ENCODE assay signal across 22 cellular contexts in genomic region chr14:95321693-95322455, GRCh38. TPM values are rescaled to one million over a fixed set of nuclear protein-coding genes. Genes with fewer than 3 reads are reported as not detected.
DNase-seq lines count a peak whose midpoint lies in the region; ATAC-seq, FAIRE-seq and TF ChIP-seq lines count a peak whose summit lies in the region.
"Had no signal": no experiment of that assay in that cellular context is flagged by ENCODE, and none has a peak within 500 bp of the region (broad histone marks: within the 10 kb centered on the region; RNA-seq: fewer than 3 reads in every experiment).

No MANE protein-coding gene starts in this region.

- no peak for DNase-seq in A549 (ENCODE audit: low read depth in 1 of 2, low spot score in 1 of 2)
- peak in 1 of 2 experiments; percentile 48 for DNase-seq in PC-9
- no peak for DNase-seq in H1 (ENCODE audit: low read depth in 1 of 2, low spot score in 2 of 2)
- DNase-seq in activated T-cell treated with anti-CD3 and anti-CD28 coated beads, Interleukin-2, amount 50 U/mL, for 24 hours, result no peak
- no peak for DNase-seq in MG63
- DNase-seq in lower leg skin (ENCODE audit: low spot score in 2 of 2), result no peak
- DNase-seq: ACHN; activated CD4-positive, alpha-beta T cell treated with anti-CD3 and anti-CD28 coated beads, Interleukin-2, amount 50 U/mL, for 4 hours; activated naive CD4-positive, alpha-beta T cell; anterior cingulate cortex; CD4-positive, CD25-positive, alpha-beta regulatory T cell; DMS79 treated with DMSO at 0.1 percent for 48 hours; endodermal cell; heart right ventricle; HFFc6; KBM-7; NCI-H524 treated with DMSO at 0.1 percent for 48 hours; stimulated activated CD8-positive, alpha-beta memory T cell treated with anti-CD3 and anti-CD28 coated beads, Interleukin-4, amount 100 ng/mL, for 48 hours had no signal

- intact Hi-C loops in PC-9 (cut with micrococcal nuclease; ENCODE audit: unreplicated experiment) (no loop called here), lower leg skin (cut with DNase I; ENCODE audit: low total_unique reads) (no loop called here)

- TF ChIP-seq POLR2A in A549 (IDR thresholded peaks at IDR 0.05; ENCODE audit: low read length) (no peak), H1 (IDR thresholded peaks at IDR 0.05; ENCODE audit: control extremely low read depth in 1 of 2, low read depth in 2 of 2, low read length in 2 of 2) (no peak), lower leg skin (IDR thresholded peaks at IDR 0.05) (no peak), gastroesophageal sphincter (IDR thresholded peaks at IDR 0.05) (no peak)

- peak overlapping the region; percentile 72 to 79 (median 73) for H3K4me3 Mint-ChIP-seq in nephron
- H3K4me3 Mint-ChIP-seq in activated T-cell treated with anti-CD3 and anti-CD28 coated beads, Interleukin-2, amount 50 U/mL, for 24 hours, result no peak overlapping the region
- H3K4me3 Mint-ChIP-seq: HFFc6; natural killer cell treated with Interleukin-12 subunit alpha and Interleukin-12 subunit beta and Interleukin-15 and Interleukin-18, amount 100 ng/mL, for 72 hours had no signal

- BruUV-seq in PC-9 (replicated peaks; lab: Mats Ljungman, UMichigan), result no TSS peak

- ATAC-seq in A549 (no peak), gastroesophageal sphincter (no peak)
- ATAC-seq: heart right ventricle; natural killer cell treated with Interleukin-12 subunit alpha and Interleukin-12 subunit beta and Interleukin-15 and Interleukin-18, amount 100 ng/mL, for 72 hours; Right ventricle myocardium inferior had no signal

- no peaks in the 10 kb centered on the region for H3K9me2 ChIP-seq in PC-9 (ENCODE audit: insufficient read depth)

- no peak overlapping the region for H2BK5ac ChIP-seq in H1 (ENCODE audit: low read depth, low read length)

- no peak overlapping the region for H4K8ac ChIP-seq in H1 (ENCODE audit: extremely low read depth, insufficient read depth, low read length)

- no peaks in the 10 kb centered on the region for H3K36me3 ChIP-seq in PC-9 (ENCODE audit: low read depth)
- H3K36me3 ChIP-seq in H1 (ENCODE audit: control insufficient read depth in 2 of 4, insufficient read depth in 4 of 4, low read length in 3 of 4), result no peaks in the 10 kb centered on the region
- H3K36me3 ChIP-seq in MG63, result no peaks in the 10 kb centered on the region
- no peaks in the 10 kb centered on the region for H3K36me3 ChIP-seq in gastroesophageal sphincter
- H3K36me3 ChIP-seq: heart right ventricle had no signal

- no peak overlapping the region for H3K23ac ChIP-seq in H1 (ENCODE audit: insufficient read length)

- H3K27me3 Mint-ChIP-seq in nephron (ENCODE audit: low read depth), result peaks cover 16% of the 10 kb centered on the region
- H3K27me3 Mint-ChIP-seq in activated T-cell treated with anti-CD3 and anti-CD28 coated beads, Interleukin-2, amount 50 U/mL, for 24 hours, result peaks cover 52% of the 10 kb centered on the region

- no peak overlapping the region for H2BK120ac ChIP-seq in H1 (replicated peaks; ENCODE audit: low read depth, low read length)

- H2BK15ac ChIP-seq in H1 (ENCODE audit: low read length), result no peak overlapping the region

- H3K9me3 ChIP-seq in A549 (no peaks in the 10 kb centered on the region), PC-9 (ENCODE audit: insufficient read depth, low read depth) (no peaks in the 10 kb centered on the region), H1 (ENCODE audit: insufficient read depth in 2 of 2, low read depth in 1 of 2, low read length in 1 of 2) (no peaks in the 10 kb centered on the region), MG63 (no peaks in the 10 kb centered on the region), gastroesophageal sphincter (no peaks in the 10 kb centered on the region)
- H3K9me3 ChIP-seq: heart right ventricle had no signal

- H3K23me2 ChIP-seq in H1 (ENCODE audit: low read depth, low read length), result peaks cover 7% of the 10 kb centered on the region; the same call in 1 of the 2 replicates

- TF ChIP-seq RAD21 in A549 (conservative IDR thresholded peaks at IDR 0.05 in 1 of 2, IDR thresholded peaks at IDR 0.05 in 1 of 2) (no peak), H1 (IDR thresholded peaks at IDR 0.05 in 1 of 2, conservative IDR thresholded peaks at IDR 0.05 in 1 of 2; ENCODE audit: low read depth in 2 of 2, low read length in 2 of 2) (no peak)

- POLR2A ChIA-PET in A549 (lab: Yijun Ruan, JAX), result no interaction called here
- POLR2A ChIA-PET in PC-9 (lab: Charles Lee; ENCODE audit: unreplicated experiment), result no interaction called here
- POLR2A ChIA-PET in H1 (lab: Charles Lee; ENCODE audit: partially characterized antibody), result no interaction called here

- peaks cover 16% of the 10 kb centered on the region; the same call in 1 of the 2 replicates for H3F3A ChIP-seq in PC-9 (ENCODE audit: insufficient read depth, low read depth)

- no peak overlapping the region for H3K18ac ChIP-seq in H1 (ENCODE audit: extremely low read depth, low read length)

- no peak overlapping the region for H3K56ac ChIP-seq in H1 (replicated peaks; ENCODE audit: insufficient read length, low read depth, low read length)

- no peak overlapping the region for H3K4ac ChIP-seq in H1 (replicated peaks; ENCODE audit: insufficient read length, low read depth, low read length)

- no peaks in the 10 kb centered on the region for H3K36me3 Mint-ChIP-seq in nephron (ENCODE audit: low read depth)
- no peaks in the 10 kb centered on the region for H3K36me3 Mint-ChIP-seq in activated T-cell treated with anti-CD3 and anti-CD28 coated beads, Interleukin-2, amount 50 U/mL, for 24 hours (ENCODE audit: low read depth)
- H3K36me3 Mint-ChIP-seq: CD4-positive, CD25-positive, alpha-beta regulatory T cell; natural killer cell treated with Interleukin-12 subunit alpha and Interleukin-12 subunit beta and Interleukin-15 and Interleukin-18, amount 100 ng/mL, for 72 hours had no signal

- H3K4me1 ChIP-seq in A549, result peaks cover 38% of the 10 kb centered on the region
- H3K4me1 ChIP-seq in PC-9 (replicated peaks; ENCODE audit: insufficient read depth), result peaks cover 40% of the 10 kb centered on the region
- peaks cover 0 to 9% (median 4%) of the 10 kb centered on the region in 4 experiments; a peak in 4 of 7 replicates for H3K4me1 ChIP-seq in H1 (replicated peaks in 1 of 4; ENCODE audit: control insufficient read depth in 3 of 4, insufficient read depth in 4 of 4, low read length in 3 of 4)
- H3K4me1 ChIP-seq in gastroesophageal sphincter, result peaks cover 0 to 23% (median 11%) of the 10 kb centered on the region in 3 donors

- TF ChIP-seq CTCF in A549 (IDR thresholded peaks at IDR 0.05) (no peak), PC-9 (conservative IDR thresholded peaks at IDR 0.05) (no peak), H1 (IDR thresholded peaks at IDR 0.05; ENCODE audit: control extremely low read depth in 1 of 3, insufficient read depth in 1 of 3, low read depth in 1 of 3, low read length in 3 of 3) (no peak), nephron (IDR thresholded peaks at IDR 0.05; ENCODE audit: unreplicated experiment in 3 of 3) (no peak), lower leg skin (IDR thresholded peaks at IDR 0.05) (no peak), gastroesophageal sphincter (IDR thresholded peaks at IDR 0.05) (no peak)

- H3K4me3 ChIP-seq in A549, result no peak overlapping the region
- H3K4me3 ChIP-seq in PC-9, result no peak overlapping the region
- no peak overlapping the region for H3K4me3 ChIP-seq in H1 (ENCODE audit: extremely low read depth in 1 of 4, insufficient read depth in 2 of 4, low read depth in 3 of 4, low read length in 4 of 4)
- H3K4me3 ChIP-seq in MG63, result no peak overlapping the region
- H3K4me3 ChIP-seq in lower leg skin (ENCODE audit: low read depth, poor library complexity, severe bottlenecking), result no peak overlapping the region
- H3K4me3 ChIP-seq in gastroesophageal sphincter, result no peak overlapping the region
- H3K4me3 ChIP-seq: heart right ventricle had no signal

- H4K20me1 ChIP-seq in PC-9 (ENCODE audit: insufficient read depth) (no peaks in the 10 kb centered on the region), H1 (replicated peaks in 1 of 2; ENCODE audit: control insufficient read depth in 1 of 2, insufficient read depth in 2 of 2, low read length in 2 of 2) (peaks cover 0 to 2% of the 10 kb centered on the region in 2 experiments)

- no peak overlapping the region for H2AK5ac ChIP-seq in H1 (ENCODE audit: low read depth, low read length)

- peak; percentile 13 for FAIRE-seq in A549 (lab: Jason Lieb, UNC)
- no peak for FAIRE-seq in H1 (lab: Jason Lieb, UNC)

- H3K27me3 ChIP-seq in PC-9 (ENCODE audit: insufficient read depth, low read depth), result no peaks in the 10 kb centered on the region
- peaks cover 0 to 12% (median 12%) of the 10 kb centered on the region in 4 experiments; a peak in 5 of 7 replicates for H3K27me3 ChIP-seq in H1 (replicated peaks in 1 of 4; ENCODE audit: control insufficient read depth in 3 of 4, extremely low read depth in 1 of 4, insufficient read depth in 3 of 4, low read length in 3 of 4)
- no peaks in the 10 kb centered on the region for H3K27me3 ChIP-seq in MG63
- H3K27me3 ChIP-seq in gastroesophageal sphincter, result no peaks in the 10 kb centered on the region

- H3K27ac ChIP-seq in A549 (peak overlapping the region; percentile 53 to 98; a peak in 5 of 6 replicates), PC-9 (peak overlapping the region; percentile 88), H1 (ENCODE audit: low read depth, low read length) (no peak overlapping the region), gastroesophageal sphincter (peak overlapping the region in 1 of 4 donors; percentile 65)

- H3K27ac Mint-ChIP-seq in nephron, result peak overlapping the region; percentile 62 to 88 (median 85)
- no peak overlapping the region for H3K27ac Mint-ChIP-seq in activated T-cell treated with anti-CD3 and anti-CD28 coated beads, Interleukin-2, amount 50 U/mL, for 24 hours
- H3K27ac Mint-ChIP-seq: CD4-positive, CD25-positive, alpha-beta regulatory T cell; endodermal cell; HFFc6; natural killer cell treated with Interleukin-12 subunit alpha and Interleukin-12 subunit beta and Interleukin-15 and Interleukin-18, amount 100 ng/mL, for 72 hours had no signal

- peak overlapping the region; percentile 25; the same call in 2 of the 3 replicates for H3K4me2 ChIP-seq in A549
- H3K4me2 ChIP-seq in PC-9, result peak overlapping the region; percentile 37
- H3K4me2 ChIP-seq in H1 (ENCODE audit: insufficient read depth in 1 of 2, low read depth in 2 of 2, low read length in 2 of 2), result no peak overlapping the region

- peaks cover 4% of the 10 kb centered on the region for H3K9me3 Mint-ChIP-seq in nephron
- no peaks in the 10 kb centered on the region for H3K9me3 Mint-ChIP-seq in activated T-cell treated with anti-CD3 and anti-CD28 coated beads, Interleukin-2, amount 50 U/mL, for 24 hours
- H3K9me3 Mint-ChIP-seq: HFFc6; natural killer cell treated with Interleukin-12 subunit alpha and Interleukin-12 subunit beta and Interleukin-15 and Interleukin-18, amount 100 ng/mL, for 72 hours had no signal

- H3K14ac ChIP-seq in H1 (ENCODE audit: insufficient read length), result no peak overlapping the region

- peaks cover 14% of the 10 kb centered on the region for H3K79me2 ChIP-seq in PC-9 (ENCODE audit: low read depth)
- H3K79me2 ChIP-seq in H1 (ENCODE audit: control insufficient read depth in 1 of 2, insufficient read depth in 2 of 2, low read length in 2 of 2), result no peaks in the 10 kb centered on the region

- no peak overlapping the region for H4K5ac ChIP-seq in H1 (ENCODE audit: insufficient read length, low read depth, low read length)

- no peak overlapping the region for H2BK20ac ChIP-seq in H1 (ENCODE audit: low read length)

- TF ChIP-seq EP300 in A549 (IDR thresholded peaks at IDR 0.05) (no peak), H1 (IDR thresholded peaks at IDR 0.05; ENCODE audit: borderline replicate concordance in 1 of 2, low read depth in 2 of 2, low read length in 2 of 2) (no peak), gastroesophageal sphincter (IDR thresholded peaks at IDR 0.05) (no peak)

- no peak overlapping the region for H2AFZ ChIP-seq in PC-9
- no peak overlapping the region for H2AFZ ChIP-seq in H1 (ENCODE audit: low read length)

- 75% methylated on average over 5 of the region's 5 CpGs for WGBS in A549 (ENCODE audit: missing lambda C conversion rate)
- WGBS in H1 (ENCODE audit: extremely low coverage in 1 of 2, insufficient coverage in 1 of 2, insufficient read length in 1 of 2, insufficient replicate concordance in 2 of 2, low coverage in 1 of 2, low lambda C conversion rate in 2 of 2, missing lambda C conversion rate in 1 of 2), 2 experiments, result 75% methylated on average over 5 of the region's 5 CpGs; no CpG with 5 or more reads in 1 of the 2 experiments
- 79 to 83% methylated on average over 5 of the region's 5 CpGs for WGBS in lower leg skin, 2 donors
- WGBS in gastroesophageal sphincter (ENCODE audit: low coverage in 1 of 2), 2 donors, result 83% methylated on average over 4 to 5 of the region's 5 CpGs

- no peak overlapping the region for H3K9ac ChIP-seq in H1 (replicated peaks in 1 of 4; ENCODE audit: extremely low read depth in 1 of 4, low read depth in 3 of 4, low read length in 3 of 4)

- peak overlapping the region; percentile 19; the same call in 1 of the 2 replicates for H2BK12ac ChIP-seq in H1 (ENCODE audit: low read depth, low read length)

- no peak overlapping the region for H4K91ac ChIP-seq in H1 (replicated peaks; ENCODE audit: insufficient read length, low read length)

- CTCF ChIA-PET in A549 (lab: Yijun Ruan, JAX) (interaction anchor here (0.8 to 1.1 kb wide), 3 partner anchors 10 to 105 kb away, joined by 3 to 4 read pairs (median 3); no protein-coding TSS in a partner anchor), PC-9 (lab: Charles Lee) (no interaction called here), H1 (lab: Charles Lee; ENCODE audit: partially characterized antibody) (interaction anchor here (0.6 to 1.1 kb wide), 5 partner anchors 14 to 137 kb away, joined by 3 to 5 read pairs (median 4); no protein-coding TSS in a partner anchor)

- H3K79me1 ChIP-seq in H1 (ENCODE audit: low read depth, low read length), result no peaks in the 10 kb centered on the region

- peaks cover 36% of the 10 kb centered on the region for H3K4me1 Mint-ChIP-seq in nephron
- peaks cover 10% of the 10 kb centered on the region for H3K4me1 Mint-ChIP-seq in activated T-cell treated with anti-CD3 and anti-CD28 coated beads, Interleukin-2, amount 50 U/mL, for 24 hours (ENCODE audit: low read depth)

RNA-seq across cellular contexts. Expression of gene CLMN, which starts 2.2 kb away (rescaled TPM):
- polyA plus RNA-seq in A549 (2011; rRNA removed) (10.6 and 11.3 TPM in 2 replicates), A549 (2017; fragmentation: RNase III; extraction: RNeasy Plus Mini Kit Qiagen cat#74134 plus additional on column Dnase treatment) (2.9 to 4.3 TPM (median 3.3 TPM) in 3 replicates), H1 (2011; rRNA removed) (1.4 and 1.6 TPM in 2 replicates)
- polyA plus RNA-seq in A549 (2012; cell fraction: cytosol; rRNA removed), result 1.4 and 1.6 TPM in 2 replicates
- polyA plus RNA-seq in A549 (2012; cell fraction: nucleus; rRNA removed), result 2.0 and 3.1 TPM in 2 replicates
- polyA minus RNA-seq in A549 (2011; rRNA and poly(A)+ RNA removed), result 10.9 and 11.9 TPM in 2 replicates
- total RNA-seq in PC-9 (2021) (15.8 and 18.3 TPM in 2 replicates), lower leg skin (1 to 10 TPM; 5.6 to 7.6 (median 7.2) TPM), gastroesophageal sphincter (1 to 10 TPM; 3.8 to 10.0 (median 5.3) TPM)
- 7.6 and 8.2 TPM in 2 replicates for total RNA-seq in H1 (2021; fragmentation: NEBNext Ultra II Directional; extraction: Animal tissue kit (Norgen Biotek cat#: 25700))
- polyA plus RNA-seq in H1 (2011; cell fraction: cytosol; rRNA removed), result 2.3 TPM
- polyA plus RNA-seq in H1 (2011; cell fraction: nucleus; rRNA removed), result 5.6 TPM
- 3.4 to 4.8 TPM (median 4.7 TPM) in 4 replicates for polyA plus RNA-seq in H1 (2012, experiment 1 of 2)
- 1.5 TPM for polyA plus RNA-seq in H1 (2012, experiment 2 of 2)
- 3.2 TPM for polyA plus RNA-seq in H1 (2013, experiment 1 of 2)
- polyA plus RNA-seq in H1 (2013, experiment 2 of 2), result 3.0 TPM
- polyA minus RNA-seq in H1 (2011; rRNA and poly(A)+ RNA removed), result 3.8 and 9.6 TPM in 2 replicates
- polyA minus RNA-seq in H1 (2011; cell fraction: cytosol; rRNA and poly(A)+ RNA removed), result 2.9 TPM
- 5.8 TPM for polyA minus RNA-seq in H1 (2011; cell fraction: nucleus; rRNA and poly(A)+ RNA removed)
- 0.35 and 1.2 TPM in 2 replicates for total RNA-seq in MG63 (2014; rRNA removed; shearing (Covaris generic); ENCODE audit: low replicate concordance)

Comparison
In these comparisons a context has a peak if more than half of its experiments do, and no peak if none do; other contexts are left out.
1. H3K4me2 ChIP-seq: peak in A549 (single experiment) and PC-9 (single experiment); none in H1 (0 of 2).